18 cellular contexts compared by ENCODE assay signal in the genomic region with DNA sequence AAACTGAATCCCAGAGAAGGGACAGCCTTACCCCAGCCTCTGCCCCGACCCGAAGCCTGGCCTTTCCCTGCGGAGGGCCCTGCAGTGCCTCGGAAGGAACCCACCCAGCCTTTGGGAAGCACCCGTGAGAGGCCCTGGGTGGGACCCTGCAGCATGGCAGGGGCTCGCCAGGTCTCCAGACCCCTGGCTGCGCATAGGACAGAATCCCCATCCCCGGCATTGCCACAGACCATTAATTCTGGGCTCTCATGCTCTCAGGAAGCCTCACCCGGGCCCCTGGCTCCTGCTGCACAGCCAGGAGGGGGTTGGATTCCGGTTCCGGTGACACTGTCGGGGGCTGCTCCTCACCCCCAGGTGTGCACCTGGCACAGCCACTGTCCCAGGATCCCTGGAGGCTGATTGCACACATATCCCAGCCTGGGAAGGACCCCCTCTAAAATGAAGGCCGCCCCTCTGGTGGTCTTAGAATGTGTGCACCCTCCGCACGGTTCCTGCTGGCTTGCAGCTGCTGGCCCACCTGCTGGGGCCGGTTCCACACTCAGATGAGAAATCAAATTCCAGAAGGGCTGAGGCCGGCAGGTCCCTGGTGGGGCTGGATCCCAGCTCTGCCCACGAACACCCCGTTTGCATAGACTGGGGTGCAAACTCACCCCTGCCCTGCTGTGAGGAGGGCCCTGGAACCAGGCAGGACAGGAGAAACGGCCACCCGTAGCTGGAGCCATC. TPM values are rescaled to one million over a fixed set of nuclear protein-coding genes. Genes with fewer than 3 reads are reported as not detected.
A peak's percentile ranks its signal among the peaks of the same experiment; 100 is the strongest.
DNase-seq lines count a peak whose midpoint lies in the region; ATAC-seq, FAIRE-seq and TF ChIP-seq lines count a peak whose summit lies in the region.
"Had no signal": no experiment of that assay in that cellular context is flagged by ENCODE, and none has a peak within 500 bp of the region (broad histone marks: within the 10 kb centered on the region; RNA-seq: fewer than 3 reads in every experiment).

No MANE protein-coding gene starts in this region.

- H3K79me2 ChIP-seq in endothelial cell of umbilical vein (ENCODE audit: control insufficient read depth, insufficient read depth, low read length), result peaks cover 73% of the 10 kb centered on the region

- H3K4me3 ChIP-seq in BLaER1 treated with 17β-estradiol and CSF1 and Interleukin-3, amounts not matched to agents 10 nM and 100 nM, result no peak overlapping the region
- H3K4me3 ChIP-seq in endothelial cell of umbilical vein (replicated peaks in 1 of 3; ENCODE audit: insufficient read depth in 1 of 3, low read depth in 1 of 3, low read length in 3 of 3) (peak overlapping the region; percentile 54 to 83 (median 65)), psoas muscle (peak overlapping the region; percentile 60)

- H3K9me3 Mint-ChIP-seq in activated T-helper 2 cell treated with anti-CD3 and anti-CD28 coated beads, Interferon-gamma antibody, Interleukin-2, Interleukin-4, amounts not matched to agents 10 μg/mL and 5 μg/mL and 100 μg/mL, durations not matched to agents 14 hours and 24 hours and 36 hours, result no peaks in the 10 kb centered on the region
- H3K9me3 Mint-ChIP-seq: activated T-cell treated with anti-CD3 and anti-CD28 coated beads, Interleukin-2, amount 50 U/mL, for 4 hours; T-helper 1 cell treated with Interleukin-12 subunit alpha and Interleukin-12 subunit beta and Interleukin-4 antibody, amounts not matched to agents 30 μg/mL and 1 μg/mL, for 36 hours had no signal

- peak overlapping the region; percentile 84 to 100 (median 98) for H3K4me2 ChIP-seq in BLaER1 treated with 17β-estradiol and CSF1 and Interleukin-3, amounts not matched to agents 10 nM and 100 nM
- peak overlapping the region; percentile 40 for H3K4me2 ChIP-seq in endothelial cell of umbilical vein (ENCODE audit: insufficient read depth, low read length)

- POLR2A ChIA-PET in endothelial cell of umbilical vein (lab: Charles Lee), result interaction anchor here (9.9 kb wide), 1 partner anchor 21 kb away, joined by 161 read pairs; no protein-coding TSS in a partner anchor

- H3K36me3 ChIP-seq in BLaER1 treated with 17β-estradiol and CSF1 and Interleukin-3, amounts not matched to agents 10 nM and 100 nM, result peaks cover 0 to 4% (median 0%) of the 10 kb centered on the region in 11 experiments; a peak in 5 of 22 replicates
- peaks cover 39 to 74% of the 10 kb centered on the region in 2 experiments for H3K36me3 ChIP-seq in endothelial cell of umbilical vein (ENCODE audit: control insufficient read depth in 2 of 2, extremely low read depth in 1 of 2, insufficient read depth in 2 of 2, low read length in 2 of 2)
- peaks cover 0 to 12% of the 10 kb centered on the region in 2 donors for H3K36me3 ChIP-seq in psoas muscle (ENCODE audit: insufficient read depth in 1 of 2, low read depth in 1 of 2)

- peaks cover 59 to 95% (median 94%) of the 10 kb centered on the region in 10 experiments for H3K4me1 ChIP-seq in BLaER1 treated with 17β-estradiol and CSF1 and Interleukin-3, amounts not matched to agents 10 nM and 100 nM
- peaks cover 17% of the 10 kb centered on the region for H3K4me1 ChIP-seq in endothelial cell of umbilical vein (ENCODE audit: control insufficient read depth, extremely low read depth, insufficient read depth, low read length)
- no peaks in the 10 kb centered on the region for H3K4me1 ChIP-seq in psoas muscle
- H3K4me1 ChIP-seq: foreskin keratinocyte had no signal

- 56 to 65% (median 64%) methylated on average over 20 to 21 of the region's 21 CpGs for WGBS in psoas muscle, 3 donors

- CTCF ChIA-PET in endothelial cell of umbilical vein (lab: Charles Lee), result interaction anchor here (3.4 kb wide), 1 partner anchor 22 kb away, joined by 20 read pairs; no protein-coding TSS in a partner anchor

- H3K9me1 ChIP-seq in endothelial cell of umbilical vein (replicated peaks; ENCODE audit: control insufficient read depth, extremely low read depth, insufficient read depth, low read length), result no peaks in the 10 kb centered on the region

- no peaks in the 10 kb centered on the region for H3K4me1 Mint-ChIP-seq in activated T-helper 2 cell treated with anti-CD3 and anti-CD28 coated beads, Interferon-gamma antibody, Interleukin-2, Interleukin-4, amounts not matched to agents 10 μg/mL and 5 μg/mL and 100 μg/mL, durations not matched to agents 14 hours and 24 hours and 36 hours (ENCODE audit: low read depth)

- H3K27ac Mint-ChIP-seq in activated T-helper 2 cell treated with anti-CD3 and anti-CD28 coated beads, Interferon-gamma antibody, Interleukin-2, Interleukin-4, amounts not matched to agents 10 μg/mL and 5 μg/mL and 100 μg/mL, durations not matched to agents 14 hours and 24 hours and 36 hours, result no peak overlapping the region
- H3K27ac Mint-ChIP-seq: T-helper 1 cell treated with Interleukin-12 subunit alpha and Interleukin-12 subunit beta and Interleukin-4 antibody, amounts not matched to agents 30 μg/mL and 1 μg/mL, for 36 hours had no signal

- H2AFZ ChIP-seq in endothelial cell of umbilical vein (ENCODE audit: low read depth, low read length), result no peak overlapping the region

- no TSS peak for BruUV-seq in endothelial cell of umbilical vein (replicated peaks; lab: Mats Ljungman, UMichigan)

- intact Hi-C loops in endothelial cell of umbilical vein (cut with micrococcal nuclease) (no loop called here), psoas muscle (cut with DNase I) (no loop called here)
- intact Hi-C loops in activated T-helper 2 cell treated with anti-CD3 and anti-CD28 coated beads, Interferon-gamma antibody, Interleukin-2, Interleukin-4, amounts not matched to agents 10 μg/mL and 5 μg/mL and 100 μg/mL, durations not matched to agents 14 hours and 24 hours and 36 hours (cut with micrococcal nuclease), result no loop called here

- H3K4me3 Mint-ChIP-seq in activated T-helper 2 cell treated with anti-CD3 and anti-CD28 coated beads, Interferon-gamma antibody, Interleukin-2, Interleukin-4, amounts not matched to agents 10 μg/mL and 5 μg/mL and 100 μg/mL, durations not matched to agents 14 hours and 24 hours and 36 hours (ENCODE audit: low read depth), result no peak overlapping the region

- no peak overlapping the region for H3K27ac ChIP-seq in BLaER1 treated with 17β-estradiol and CSF1 and Interleukin-3, amounts not matched to agents 10 nM and 100 nM
- H3K27ac ChIP-seq in endothelial cell of umbilical vein (ENCODE audit: insufficient read depth, low read depth, low read length) (peak overlapping the region; percentile 78), psoas muscle (peak overlapping the region; percentile 39)
- H3K27ac ChIP-seq: foreskin keratinocyte had no signal

- no peaks in the 10 kb centered on the region for H3K9me3 ChIP-seq in BLaER1 treated with 17β-estradiol and CSF1 and Interleukin-3, amounts not matched to agents 10 nM and 100 nM (replicated peaks in 1 of 11)
- no peaks in the 10 kb centered on the region for H3K9me3 ChIP-seq in endothelial cell of umbilical vein (replicated peaks; ENCODE audit: control insufficient read depth, insufficient read depth, low read length)
- no peaks in the 10 kb centered on the region for H3K9me3 ChIP-seq in psoas muscle

- H3K27me3 ChIP-seq in BLaER1 treated with 17β-estradiol and CSF1 and Interleukin-3, amounts not matched to agents 10 nM and 100 nM, result peaks cover 26 to 57% (median 46%) of the 10 kb centered on the region in 11 experiments; a peak in 20 of 22 replicates
- H3K27me3 ChIP-seq in endothelial cell of umbilical vein (ENCODE audit: control insufficient read depth in 2 of 2, insufficient read depth in 2 of 2, low read length in 2 of 2) (no peaks in the 10 kb centered on the region), psoas muscle (ENCODE audit: insufficient read depth in 3 of 3, low read length in 2 of 3) (peaks cover 0 to 30% (median 7%) of the 10 kb centered on the region in 3 donors)

- ATAC-seq in psoas muscle (no peak), GM21576 (IDR thresholded peaks at IDR 0.05; ENCODE audit: unreplicated experiment) (no peak), GM19467 (IDR thresholded peaks at IDR 0.05; ENCODE audit: unreplicated experiment) (no peak)
- ATAC-seq: activated T-cell treated with anti-CD3 and anti-CD28 coated beads, Interleukin-2, amount 50 U/mL, for 4 hours had no signal

- no peak for FAIRE-seq in endothelial cell of umbilical vein (lab: Jason Lieb, UNC)
- FAIRE-seq: GM12892, RCC 7860 had no signal

- no peaks in the 10 kb centered on the region for H3K36me3 Mint-ChIP-seq in activated T-helper 2 cell treated with anti-CD3 and anti-CD28 coated beads, Interferon-gamma antibody, Interleukin-2, Interleukin-4, amounts not matched to agents 10 μg/mL and 5 μg/mL and 100 μg/mL, durations not matched to agents 14 hours and 24 hours and 36 hours (ENCODE audit: low read depth)

- TF ChIP-seq POLR2A in endothelial cell of umbilical vein (IDR thresholded peaks at IDR 0.05; ENCODE audit: low read depth, low read length), result peak; percentile 57

- H3K9ac ChIP-seq in BLaER1 treated with 17β-estradiol and CSF1 and Interleukin-3, amounts not matched to agents 10 nM and 100 nM, result peak overlapping the region in 3 of 11 experiments; percentile 24 to 77 (median 73); a peak in 3 of 22 replicates
- peak overlapping the region; percentile 79 for H3K9ac ChIP-seq in endothelial cell of umbilical vein (replicated peaks; ENCODE audit: extremely low read depth, insufficient read depth, low read length)

- peaks cover 13 to 88% (median 48%) of the 10 kb centered on the region in 11 experiments; a peak in 21 of 22 replicates for H4K20me1 ChIP-seq in BLaER1 treated with 17β-estradiol and CSF1 and Interleukin-3, amounts not matched to agents 10 nM and 100 nM
- no peaks in the 10 kb centered on the region for H4K20me1 ChIP-seq in endothelial cell of umbilical vein (replicated peaks; ENCODE audit: control insufficient read depth, extremely low read depth, insufficient read depth, low read length)

- DNase-seq in NCI-H345 treated with DMSO at 0.1 percent for 48 hours (lab: John Stamatoyannopoulos, UW; ENCODE audit: unreplicated experiment) (peak; percentile 27), endothelial cell of umbilical vein (ENCODE audit: low read depth, low spot score) (no peak), psoas muscle (no peak), RKO (ENCODE audit: low spot score) (no peak)
- no peak for DNase-seq in activated T-helper 2 cell treated with anti-CD3 and anti-CD28 coated beads, Interferon-gamma antibody, Interleukin-2, Interleukin-4, amounts not matched to agents 10 μg/mL and 5 μg/mL and 100 μg/mL, durations not matched to agents 14 hours and 24 hours and 36 hours (ENCODE audit: low spot score)
- DNase-seq: activated CD4-positive, alpha-beta T cell treated with anti-CD3 and anti-CD28 coated beads for 48 hours; activated T-cell treated with anti-CD3 and anti-CD28 coated beads, Interleukin-2, amount 50 U/mL, for 4 hours; C1 segment of cervical spinal cord; foreskin keratinocyte; NCI-H226; stimulated activated CD4-positive, alpha-beta T cell treated with anti-CD3 and anti-CD28 coated beads, Interleukin-1b, Interleukin-23, amount 100 ng/mL, for 48 hours; stimulated activated CD8-positive, alpha-beta memory T cell treated with anti-CD3 and anti-CD28 coated beads, Interleukin-4, amount 100 ng/mL, for 48 hours had no signal

- peaks cover 12% of the 10 kb centered on the region for H3K27me3 Mint-ChIP-seq in activated T-helper 2 cell treated with anti-CD3 and anti-CD28 coated beads, Interferon-gamma antibody, Interleukin-2, Interleukin-4, amounts not matched to agents 10 μg/mL and 5 μg/mL and 100 μg/mL, durations not matched to agents 14 hours and 24 hours and 36 hours (ENCODE audit: low read depth)

- dilution Hi-C loops in endothelial cell of umbilical vein (cut with MboI; ENCODE audit: extremely low pct_ligation_motif_present, low sequenced_read_pairs), result no loop called here

- TF ChIP-seq CTCF in endothelial cell of umbilical vein (IDR thresholded peaks at IDR 0.05; ENCODE audit: extremely low read depth in 1 of 2, insufficient read depth in 1 of 2, low read depth in 1 of 2, low read length in 2 of 2) (no peak), psoas muscle (IDR thresholded peaks at IDR 0.05) (no peak)

RNA-seq across cellular contexts. Expression of gene EGFL7, which starts 4.7 kb away (rescaled TPM):
- total RNA-seq in endothelial cell of umbilical vein, result 1,042 and 1,043 TPM in 2 replicates
- polyA plus RNA-seq in endothelial cell of umbilical vein, result 1,377 and 1,605 TPM in 2 replicates
- polyA plus RNA-seq in endothelial cell of umbilical vein (2011; cell fraction: cytosol; rRNA removed), result 566 and 776 TPM in 2 replicates
- polyA plus RNA-seq in endothelial cell of umbilical vein (2011; cell fraction: nucleus; rRNA removed), result 1,080 and 1,467 TPM in 2 replicates
- 359 and 413 TPM in 2 replicates for polyA plus RNA-seq in endothelial cell of umbilical vein (2012)
- polyA minus RNA-seq in endothelial cell of umbilical vein, result 208 and 351 TPM in 2 replicates
- 15.5 TPM for polyA minus RNA-seq in endothelial cell of umbilical vein (2011; cell fraction: cytosol; rRNA and poly(A)+ RNA removed)
- 236 and 523 TPM in 2 replicates for polyA minus RNA-seq in endothelial cell of umbilical vein (2011; cell fraction: nucleus; rRNA and poly(A)+ RNA removed)
- 10 to 100 TPM; 47.0 to 55.3 (median 48.8) TPM for total RNA-seq in psoas muscle
- polyA plus RNA-seq in psoas muscle, result 10 to 100 TPM; 34.7 to 73.4 (median 48.4) TPM
- 2.6 and 2.8 TPM in 2 replicates for total RNA-seq in activated T-helper 2 cell treated with anti-CD3 and anti-CD28 coated beads, Interferon-gamma antibody, Interleukin-2, Interleukin-4, amounts not matched to agents 10 μg/mL and 5 μg/mL and 100 μg/mL, durations not matched to agents 14 hours and 24 hours and 36 hours

RNA-seq across cellular contexts. Expression of gene AGPAT2, which starts 19.9 kb away (rescaled TPM):
- total RNA-seq in endothelial cell of umbilical vein, result 43.0 and 45.5 TPM in 2 replicates
- polyA plus RNA-seq in endothelial cell of umbilical vein, result 55.3 and 72.1 TPM in 2 replicates
- 31.4 and 42.0 TPM in 2 replicates for polyA plus RNA-seq in endothelial cell of umbilical vein (2011; cell fraction: cytosol; rRNA removed)
- polyA plus RNA-seq in endothelial cell of umbilical vein (2011; cell fraction: nucleus; rRNA removed), result 33.3 and 33.9 TPM in 2 replicates
- polyA plus RNA-seq in endothelial cell of umbilical vein (2012), result 26.9 and 34.8 TPM in 2 replicates
- polyA minus RNA-seq in endothelial cell of umbilical vein, result 25.6 and 28.5 TPM in 2 replicates
- polyA minus RNA-seq in endothelial cell of umbilical vein (2011; cell fraction: cytosol; rRNA and poly(A)+ RNA removed), result 92.9 TPM
- polyA minus RNA-seq in endothelial cell of umbilical vein (2011; cell fraction: nucleus; rRNA and poly(A)+ RNA removed), result 9.0 and 14.7 TPM in 2 replicates
- 10 to 100 TPM; 15.5 to 46.3 (median 31.5) TPM for total RNA-seq in psoas muscle
- 10 to 100 TPM; 25.9 to 66.5 (median 46.8) TPM for polyA plus RNA-seq in psoas muscle
- total RNA-seq in activated T-helper 2 cell treated with anti-CD3 and anti-CD28 coated beads, Interferon-gamma antibody, Interleukin-2, Interleukin-4, amounts not matched to agents 10 μg/mL and 5 μg/mL and 100 μg/mL, durations not matched to agents 14 hours and 24 hours and 36 hours, result 38.3 and 40.5 TPM in 2 replicates

RNA-seq across cellular contexts. Expression of gene DIPK1B, which starts 45.0 kb away (rescaled TPM):
- total RNA-seq in endothelial cell of umbilical vein, result 242 and 253 TPM in 2 replicates
- 441 and 642 TPM in 2 replicates for polyA plus RNA-seq in endothelial cell of umbilical vein
- polyA plus RNA-seq in endothelial cell of umbilical vein (2011; cell fraction: cytosol; rRNA removed), result 200 and 310 TPM in 2 replicates
- 230 and 265 TPM in 2 replicates for polyA plus RNA-seq in endothelial cell of umbilical vein (2011; cell fraction: nucleus; rRNA removed)
- 68.8 and 103 TPM in 2 replicates for polyA plus RNA-seq in endothelial cell of umbilical vein (2012)
- 152 and 193 TPM in 2 replicates for polyA minus RNA-seq in endothelial cell of umbilical vein
- not detected for polyA minus RNA-seq in endothelial cell of umbilical vein (2011; cell fraction: cytosol; rRNA and poly(A)+ RNA removed)
- 53.0 and 89.3 TPM in 2 replicates for polyA minus RNA-seq in endothelial cell of umbilical vein (2011; cell fraction: nucleus; rRNA and poly(A)+ RNA removed)
- total RNA-seq in psoas muscle, result 1 to 10 TPM; 1.4 to 2.7 (median 2.3) TPM
- 1 to 10 TPM; 2.2 to 5.3 (median 3.5) TPM for polyA plus RNA-seq in psoas muscle
- total RNA-seq in activated T-helper 2 cell treated with anti-CD3 and anti-CD28 coated beads, Interferon-gamma antibody, Interleukin-2, Interleukin-4, amounts not matched to agents 10 μg/mL and 5 μg/mL and 100 μg/mL, durations not matched to agents 14 hours and 24 hours and 36 hours, result 3.1 and 3.4 TPM in 2 replicates

Comparison
In these comparisons a context has a peak if more than half of its experiments do, and no peak if none do; other contexts are left out.
1. H3K27ac ChIP-seq: peak in endothelial cell of umbilical vein (single experiment) and psoas muscle (single experiment); none in BLaER1 treated with 17β-estradiol and CSF1 and Interleukin-3, amounts not matched to agents 10 nM and 100 nM (0 of 11).
2. H3K4me3 ChIP-seq: peak in endothelial cell of umbilical vein (3 of 3) and psoas muscle (single experiment); none in BLaER1 treated with 17β-estradiol and CSF1 and Interleukin-3, amounts not matched to agents 10 nM and 100 nM (0 of 10).
3. RNA of gene EGFL7, which starts 4.7 kb away (total RNA-seq): 1,042 to 1,043 TPM in endothelial cell of umbilical vein; 47.0 to 55.3 TPM in psoas muscle and 2.6 to 2.8 TPM in activated T-helper 2 cell treated with anti-CD3 and anti-CD28 coated beads, Interferon-gamma antibody, Interleukin-2, Interleukin-4, amounts not matched to agents 10 μg/mL and 5 μg/mL and 100 μg/mL, durations not matched to agents 14 hours and 24 hours and 36 hours; every median in the first group is over 10 times any median in the second.
4. RNA of gene DIPK1B, which starts 45.0 kb away (total RNA-seq): 242 to 253 TPM in endothelial cell of umbilical vein; 3.1 to 3.4 TPM in activated T-helper 2 cell treated with anti-CD3 and anti-CD28 coated beads, Interferon-gamma antibody, Interleukin-2, Interleukin-4, amounts not matched to agents 10 μg/mL and 5 μg/mL and 100 μg/mL, durations not matched to agents 14 hours and 24 hours and 36 hours and 1.4 to 2.7 TPM in psoas muscle; every median in the first group is over 10 times any median in the second.